ENCODE assay signal across 19 cellular contexts in genomic region chr10:31822150-31822549, GRCh38.
"Had no signal": no experiment of that assay in that cellular context is flagged by ENCODE, and none has a peak within 500 bp of the region (broad histone marks: within the 10 kb centered on the region; RNA-seq: fewer than 3 reads in every experiment).

No MANE protein-coding gene starts in this region.

- H3K4me1 Mint-ChIP-seq: activated CD4-positive, alpha-beta T cell treated with anti-CD3 and anti-CD28 coated beads for 36 hours; immature natural killer cell; natural killer cell; WTC11 had no signal

- H3K27me3 Mint-ChIP-seq: activated CD4-positive, alpha-beta T cell treated with anti-CD3 and anti-CD28 coated beads for 36 hours had no signal

- H3K36me3 ChIP-seq: adrenal gland, tibial artery had no signal

- H3K27me3 ChIP-seq: adrenal gland, tibial artery had no signal

- H3K9me3 ChIP-seq: adrenal gland, tibial artery had no signal

- H3K27ac Mint-ChIP-seq: activated CD4-positive, alpha-beta T cell treated with anti-CD3 and anti-CD28 coated beads for 36 hours; activated naive CD4-positive, alpha-beta T cell treated with anti-CD3 and anti-CD28 coated beads, Interleukin-2, amount 50 U/mL, for 72 hours; activated T-helper 1 cell treated with anti-CD3 and anti-CD28 coated beads, Interleukin-12 subunit alpha, Interleukin-12 subunit beta, Interleukin-2, Interleukin-4 antibody, amounts not matched to agents 30 ng/mL and 10 ng/mL and 1 ng/mL, durations not matched to agents 14 hours and 24 hours and 36 hours; immature natural killer cell; natural killer cell; T-helper 2 cell treated with Interferon-gamma antibody and Interleukin-4, amounts not matched to agents 5 μg/mL and 100 μg/mL, for 36 hours had no signal

- ATAC-seq: activated CD4-positive, alpha-beta T cell treated with anti-CD3 and anti-CD28 coated beads for 36 hours; activated naive CD4-positive, alpha-beta T cell treated with anti-CD3 and anti-CD28 coated beads, Interleukin-2, amount 50 U/mL, for 72 hours; natural killer cell; WTC11 had no signal

- DNase-seq: activated CD4-positive, alpha-beta T cell treated with anti-CD3 and anti-CD28 coated beads for 36 hours; activated CD4-positive, alpha-beta T cell treated with anti-CD3 and anti-CD28 coated beads, Interleukin-2, amount 50 U/mL, for 48 hours; activated gamma-delta T cell treated with Interleukin-2 at 50 U/mL for 16 hours; adrenal gland; head of caudate nucleus; immature natural killer cell; kidney glomerular epithelial cell; mesendoderm; natural killer cell; stimulated activated CD4-positive, alpha-beta T cell treated with anti-CD3 and anti-CD28 coated beads, Interleukin-12 subunit alpha, Interleukin-12 subunit beta, amount 100 ng/mL, for 4 hours; stimulated activated CD4-positive, alpha-beta T cell treated with anti-CD3 and anti-CD28 coated beads, Interleukin-1b, Interleukin-23, amount 100 ng/mL, for 48 hours; stimulated activated naive CD4-positive, alpha-beta T cell treated with Interleukin-2 at 50 U/mL for 16 hours; tibial artery had no signal

- H3K36me3 Mint-ChIP-seq: activated naive CD4-positive, alpha-beta T cell treated with anti-CD3 and anti-CD28 coated beads, Interleukin-2, amount 50 U/mL, for 72 hours; natural killer cell; WTC11 had no signal

- H3K27ac ChIP-seq: adrenal gland, epithelial cell of prostate, parathyroid adenoma, tibial artery had no signal

- H3K9me3 Mint-ChIP-seq: activated naive CD4-positive, alpha-beta T cell treated with anti-CD3 and anti-CD28 coated beads, Interleukin-2, amount 50 U/mL, for 72 hours; activated T-helper 1 cell treated with anti-CD3 and anti-CD28 coated beads, Interleukin-12 subunit alpha, Interleukin-12 subunit beta, Interleukin-2, Interleukin-4 antibody, amounts not matched to agents 30 ng/mL and 10 ng/mL and 1 ng/mL, durations not matched to agents 14 hours and 24 hours and 36 hours; immature natural killer cell; natural killer cell; T-helper 2 cell treated with Interferon-gamma antibody and Interleukin-4, amounts not matched to agents 5 μg/mL and 100 μg/mL, for 36 hours; WTC11 had no signal

- H3K4me1 ChIP-seq: adrenal gland, parathyroid adenoma had no signal

- H3K4me3 ChIP-seq: adrenal gland, tibial artery had no signal

- H3K4me3 Mint-ChIP-seq: activated CD4-positive, alpha-beta T cell treated with anti-CD3 and anti-CD28 coated beads for 36 hours; activated T-helper 1 cell treated with anti-CD3 and anti-CD28 coated beads, Interleukin-12 subunit alpha, Interleukin-12 subunit beta, Interleukin-2, Interleukin-4 antibody, amounts not matched to agents 30 ng/mL and 10 ng/mL and 1 ng/mL, durations not matched to agents 14 hours and 24 hours and 36 hours; immature natural killer cell; natural killer cell; T-helper 2 cell treated with Interferon-gamma antibody and Interleukin-4, amounts not matched to agents 5 μg/mL and 100 μg/mL, for 36 hours; WTC11 had no signal
